Comparison of ENCODE assay signal across 14 cellular contexts in the genomic region with DNA sequence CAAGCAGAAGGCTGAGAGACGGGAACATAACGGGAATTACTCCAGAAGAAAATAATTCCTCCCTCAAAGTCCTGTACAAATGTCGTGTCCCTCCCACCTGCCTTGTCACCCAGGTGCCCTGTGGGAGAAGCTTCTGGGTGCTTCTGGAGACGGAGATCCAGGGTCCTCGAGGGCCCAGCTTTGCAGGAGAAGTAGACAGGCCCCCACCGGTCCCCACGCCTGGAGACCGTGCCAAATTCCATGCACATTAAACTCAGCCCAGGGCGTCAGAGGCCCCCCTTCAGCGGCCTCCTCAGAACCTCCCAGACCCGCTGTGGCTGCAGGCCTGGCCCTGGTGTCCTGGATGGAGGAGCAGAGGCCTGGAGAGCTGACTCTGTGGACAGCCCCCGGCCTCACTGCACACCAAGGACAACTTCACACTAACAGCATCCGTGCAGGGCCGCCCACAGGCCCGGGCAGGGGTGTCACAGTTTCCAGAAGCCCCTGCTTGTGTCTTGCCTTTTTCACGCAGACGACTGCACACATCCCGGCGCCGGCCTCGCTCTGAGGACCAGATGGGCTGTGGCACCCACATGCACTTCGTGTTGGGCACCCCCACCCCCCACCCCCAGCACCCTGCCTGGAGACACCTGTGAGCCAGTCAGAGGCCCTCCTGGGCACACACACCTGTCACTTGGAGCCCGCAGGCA.
"Had no signal": no experiment of that assay in that cellular context is flagged by ENCODE, and none has a peak within 500 bp of the region (broad histone marks: within the 10 kb centered on the region; RNA-seq: fewer than 3 reads in every experiment).

No MANE protein-coding gene starts in this region.

- H3K36me3 ChIP-seq: left lung, neutrophil, tibial artery, uterus had no signal

- H3K4me1 ChIP-seq: left lung, tibial artery, uterus had no signal

- H3K4me3 ChIP-seq: left lung, tibial artery, uterus had no signal

- H3K27ac ChIP-seq: left lung, neutrophil, tibial artery, uterus had no signal

- DNase-seq: activated CD4-positive, alpha-beta memory T cell treated with anti-CD3 and anti-CD28 coated beads, Interleukin-2, amount 10 ng/mL, durations not matched to agents 7 days and 5 days; activated CD4-positive, alpha-beta T cell treated with anti-CD3 and anti-CD28 coated beads for 1 hour; activated naive CD4-positive, alpha-beta T cell treated with anti-CD3 and anti-CD28 coated beads, Interleukin-2, amount 50 U/mL, for 16 hours; activated T-cell treated with anti-CD3 and anti-CD28 coated beads, Interleukin-2, amount 50 U/mL, for 24 hours; islet precursor cell; stimulated activated CD4-positive, alpha-beta T cell treated with anti-CD3 and anti-CD28 coated beads, Interleukin-15, amount 100 ng/mL, for 24 hours; stimulated activated CD4-positive, alpha-beta T cell treated with anti-CD3 and anti-CD28 coated beads, Interleukin-4, amount 100 ng/mL, for 1 hour; stimulated activated naive B cell treated with anti-CD40 and anti-IgM and Interleukin-4, amounts not matched to agents 10 μg/mL and 1 μg/mL and 100 μg/mL, for 72 hours; T-helper 9 cell; tibial artery; uterus had no signal

- ATAC-seq: left lung; naive thymus-derived CD8-positive, alpha-beta T cell; stimulated activated naive B cell treated with anti-CD40 and anti-IgM and Interleukin-4, amounts not matched to agents 10 μg/mL and 1 μg/mL and 100 μg/mL, for 72 hours had no signal

- H3K27me3 ChIP-seq: neutrophil, uterus had no signal

- H3K9me3 ChIP-seq: left lung, neutrophil, tibial artery, uterus had no signal
